ENCODE assay signal across 8 cellular contexts in genomic region chrX:47623540-47624027, GRCh38.
A peak's percentile ranks its signal among the peaks of the same experiment; 100 is the strongest.
DNase-seq lines count a peak whose midpoint lies in the region; ATAC-seq lines count a peak whose summit lies in the region.

No MANE protein-coding gene starts in this region.

- DNase-seq in DMS114 treated with DMSO at 0.1 percent for 48 hours (lab: John Stamatoyannopoulos, UW; ENCODE audit: unreplicated experiment) (peak; percentile 77), NCI-H1436 (lab: John Stamatoyannopoulos, UW) (peak; percentile 82), T-helper 9 cell (peak; percentile 12), cerebellar cortex (ENCODE audit: low spot score) (peak; percentile 87), islet precursor cell (peak; percentile 90), T1000 (lab: John Stamatoyannopoulos, UW) (no peak)
- peak; percentile 32 to 34 for DNase-seq in stimulated activated CD4-positive, alpha-beta T cell treated with anti-CD3 and anti-CD28 coated beads, Interleukin-4, amount 100 ng/mL, for 4 hours

- no peak for ATAC-seq in GM18861 (IDR thresholded peaks at IDR 0.05; ENCODE audit: unreplicated experiment)
